ENCODE assay signal across 18 cellular contexts in genomic region chr6:20692023-20692422, GRCh38.
"Had no signal": no experiment of that assay in that cellular context is flagged by ENCODE, and none has a peak within 500 bp of the region (broad histone marks: within the 10 kb centered on the region; RNA-seq: fewer than 3 reads in every experiment).

No MANE protein-coding gene starts in this region.

- FAIRE-seq: kidney had no signal

- ATAC-seq: activated CD8-positive, alpha-beta T cell treated with anti-CD3 and anti-CD28 coated beads, Interleukin-2, amount 10 ng/mL, durations not matched to agents 7 days and 5 days; activated T-helper 17 cell treated with anti-CD3 and anti-CD28 coated beads, Interleukin-2, amount 50 U/mL, for 72 hours; foreskin keratinocyte; upper lobe of right lung had no signal

- H3K9me3 Mint-ChIP-seq: activated naive CD4-positive, alpha-beta T cell treated with anti-CD3 and anti-CD28 coated beads for 36 hours; activated T-helper 17 cell treated with anti-CD3 and anti-CD28 coated beads, Interleukin-2, amount 50 U/mL, for 72 hours; memory B cell; nephron progenitor cell; T-helper 1 cell treated with Interleukin-12 subunit alpha and Interleukin-12 subunit beta and Interleukin-4 antibody, amounts not matched to agents 30 μg/mL and 1 μg/mL, for 36 hours had no signal

- H3K4me3 ChIP-seq: left ventricle myocardium inferior, sigmoid colon, upper lobe of right lung had no signal

- H3K27ac ChIP-seq: foreskin keratinocyte, left ventricle myocardium inferior, sigmoid colon, upper lobe of right lung had no signal

- DNase-seq: activated CD4-positive, alpha-beta T cell treated with anti-CD3 and anti-CD28 coated beads for 48 hours; activated CD8-positive, alpha-beta memory T cell treated with anti-CD3 and anti-CD28 coated beads, Interleukin-2, amount 50 U/mL, for 48 hours; activated CD8-positive, alpha-beta T cell treated with anti-CD3 and anti-CD28 coated beads, Interleukin-2, amount 10 ng/mL, durations not matched to agents 7 days and 5 days; activated naive CD4-positive, alpha-beta T cell treated with anti-CD3 and anti-CD28 coated beads for 36 hours; amygdala; effector memory CD4-positive, alpha-beta T cell; erythroblast; foreskin keratinocyte; kidney; left ventricle myocardium inferior; nephron progenitor cell; sigmoid colon; stimulated activated naive CD4-positive, alpha-beta T cell; upper lobe of right lung had no signal

- H3K4me1 ChIP-seq: sigmoid colon, upper lobe of right lung had no signal

- H3K4me3 Mint-ChIP-seq: activated CD8-positive, alpha-beta T cell treated with anti-CD3 and anti-CD28 coated beads, Interleukin-2, amount 10 ng/mL, durations not matched to agents 7 days and 5 days; activated naive CD4-positive, alpha-beta T cell treated with anti-CD3 and anti-CD28 coated beads for 36 hours; activated T-helper 17 cell treated with anti-CD3 and anti-CD28 coated beads, Interleukin-2, amount 50 U/mL, for 72 hours; memory B cell; nephron progenitor cell; T-helper 1 cell treated with Interleukin-12 subunit alpha and Interleukin-12 subunit beta and Interleukin-4 antibody, amounts not matched to agents 30 μg/mL and 1 μg/mL, for 36 hours had no signal

- H3K36me3 ChIP-seq: left ventricle myocardium inferior, sigmoid colon, upper lobe of right lung had no signal

- H3K27ac Mint-ChIP-seq: activated CD8-positive, alpha-beta T cell treated with anti-CD3 and anti-CD28 coated beads, Interleukin-2, amount 10 ng/mL, durations not matched to agents 7 days and 5 days; activated naive CD4-positive, alpha-beta T cell treated with anti-CD3 and anti-CD28 coated beads for 36 hours; activated T-helper 17 cell treated with anti-CD3 and anti-CD28 coated beads, Interleukin-2, amount 50 U/mL, for 72 hours; memory B cell; T-helper 1 cell treated with Interleukin-12 subunit alpha and Interleukin-12 subunit beta and Interleukin-4 antibody, amounts not matched to agents 30 μg/mL and 1 μg/mL, for 36 hours had no signal

- H3K27me3 Mint-ChIP-seq: activated T-helper 17 cell treated with anti-CD3 and anti-CD28 coated beads, Interleukin-2, amount 50 U/mL, for 72 hours; brain; memory B cell had no signal

- H3K27me3 ChIP-seq: foreskin keratinocyte, sigmoid colon, upper lobe of right lung had no signal

- H3K9me3 ChIP-seq: left ventricle myocardium inferior, sigmoid colon, upper lobe of right lung had no signal
